Comparison of ENCODE assay signal across 8 cellular contexts in genomic region chr9:99253772-99254431, GRCh38. TPM values are rescaled to one million over a fixed set of nuclear protein-coding genes. Genes with fewer than 3 reads are reported as not detected.
DNase-seq lines count a peak whose midpoint lies in the region; ATAC-seq, FAIRE-seq and TF ChIP-seq lines count a peak whose summit lies in the region.

No MANE protein-coding gene starts in this region.

- DNase-seq in activated CD4-positive, CD25-positive, alpha-beta regulatory T cell treated with anti-CD3 and anti-CD28 coated beads, Interleukin-2, amount 50 U/mL, for 72 hours: peak; percentile 73
- DNase-seq in epithelial cell of esophagus (ENCODE audit: low read depth) (peak; percentile 53), small intestine (no peak), progenitor cell of endocrine pancreas (ENCODE audit: low spot score, unreplicated experiment) (no peak), NCI-H2029 treated with DMSO at 0.1 percent for 48 hours (lab: John Stamatoyannopoulos, UW) (no peak)
- peak; percentile 55 to 71 for DNase-seq in stimulated activated CD8-positive, alpha-beta memory T cell treated with anti-CD3 and anti-CD28 coated beads, Interleukin-15, amount 100 ng/mL, for 4 hours (ENCODE audit: low read depth in 2 of 2)

- H3K27ac Mint-ChIP-seq in progenitor cell of endocrine pancreas: no peak overlapping the region

- H3K4me1 ChIP-seq in small intestine (ENCODE audit: control insufficient read depth in 2 of 2, insufficient read depth in 1 of 2, low read depth in 1 of 2, low read length in 1 of 2): no peaks in the 10 kb centered on the region

- no peaks in the 10 kb centered on the region for H3K27me3 ChIP-seq in small intestine (ENCODE audit: control insufficient read depth in 2 of 2, insufficient read depth in 2 of 2, low read length in 2 of 2)

- H3K27me3 Mint-ChIP-seq in progenitor cell of endocrine pancreas: peaks cover 3% of the 10 kb centered on the region

- no peak for TF ChIP-seq CTCF in epithelial cell of esophagus (IDR thresholded peaks at IDR 0.05; ENCODE audit: insufficient read depth, low read depth, low read length, missing control alignments)
- TF ChIP-seq CTCF in progenitor cell of endocrine pancreas (IDR thresholded peaks at IDR 0.05; ENCODE audit: unreplicated experiment): no peak

- no peaks in the 10 kb centered on the region for H3K4me1 Mint-ChIP-seq in progenitor cell of endocrine pancreas (ENCODE audit: low read depth)

- H3K36me3 Mint-ChIP-seq in progenitor cell of endocrine pancreas (ENCODE audit: insufficient read depth): no peaks in the 10 kb centered on the region

- H3K9me3 Mint-ChIP-seq in progenitor cell of endocrine pancreas (ENCODE audit: low read depth): no peaks in the 10 kb centered on the region

- H3K9me3 ChIP-seq in small intestine (ENCODE audit: control insufficient read depth, low read depth): no peaks in the 10 kb centered on the region

- no peaks in the 10 kb centered on the region for H3K36me3 ChIP-seq in small intestine (ENCODE audit: control insufficient read depth in 2 of 2, insufficient read depth in 2 of 2, low read length in 2 of 2)

- no peak overlapping the region for H3K4me3 ChIP-seq in epithelial cell of esophagus (ENCODE audit: low read length)
- H3K4me3 ChIP-seq in small intestine (ENCODE audit: low read depth in 1 of 2, low read length in 2 of 2): no peak overlapping the region

- peak; percentile 78 for ATAC-seq in GM18873 (IDR thresholded peaks at IDR 0.05; ENCODE audit: low FRiP score, unreplicated experiment)
- peak; percentile 81 for ATAC-seq in HG03039 (IDR thresholded peaks at IDR 0.05; ENCODE audit: unreplicated experiment)

- WGBS in small intestine, 3 donors: 51 to 70% (median 70%) methylated on average over 15 of the region's 15 CpGs

- FAIRE-seq in small intestine (lab: Jason Lieb, UNC): no peak

- H3K27ac ChIP-seq in small intestine (ENCODE audit: low read depth in 1 of 2, low read length in 1 of 2): peak overlapping the region in 1 of 2 donors; percentile 71

- no peak overlapping the region for H3K4me3 Mint-ChIP-seq in progenitor cell of endocrine pancreas (ENCODE audit: low read depth)

RNA-seq across cellular contexts. Expression of gene SEC61B, which starts 31.8 kb away (rescaled TPM):
- 100 to 1,000 TPM; 220 to 382 (median 341) TPM for polyA plus RNA-seq in small intestine
- total RNA-seq in progenitor cell of endocrine pancreas: 153 and 163 TPM in 2 replicates

RNA-seq across cellular contexts. Expression of gene ALG2, which starts 32.2 kb away (rescaled TPM):
- 10 to 100 TPM; 12.4 to 25.9 (median 15.4) TPM for polyA plus RNA-seq in small intestine
- 39.0 and 39.2 TPM in 2 replicates for total RNA-seq in progenitor cell of endocrine pancreas

Comparison
In these comparisons a context has a peak if more than half of its experiments do, and no peak if none do; other contexts are left out.
1. DNase-seq: peak in activated CD4-positive, CD25-positive, alpha-beta regulatory T cell treated with anti-CD3 and anti-CD28 coated beads, Interleukin-2, amount 50 U/mL, for 72 hours (single experiment), epithelial cell of esophagus (single experiment) and stimulated activated CD8-positive, alpha-beta memory T cell treated with anti-CD3 and anti-CD28 coated beads, Interleukin-15, amount 100 ng/mL, for 4 hours (2 of 2); none in small intestine (single experiment), progenitor cell of endocrine pancreas (single experiment) and NCI-H2029 treated with DMSO at 0.1 percent for 48 hours (single experiment).